8 cellular contexts compared by ENCODE assay signal in the genomic region with DNA sequence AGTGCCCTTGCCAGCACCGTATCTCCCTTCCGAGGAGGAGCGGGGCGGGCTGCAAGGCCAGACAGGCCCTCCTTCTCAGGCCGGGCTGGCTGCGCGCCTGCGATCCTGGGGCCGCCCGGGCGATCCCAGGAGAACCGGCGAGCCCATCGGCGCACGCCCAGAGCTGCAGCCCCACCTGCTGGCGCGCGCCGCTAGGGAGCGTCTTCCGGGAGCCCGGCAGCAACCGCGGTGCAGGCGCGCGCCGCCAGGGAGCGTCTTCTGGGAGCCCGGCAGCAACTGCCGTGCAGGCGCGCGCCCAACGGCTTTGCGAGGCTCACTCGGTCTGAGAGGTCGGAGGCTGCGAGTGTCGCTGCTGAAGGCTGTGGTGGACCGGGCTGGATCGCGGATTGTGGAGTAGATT.
A peak's percentile ranks its signal among the peaks of the same experiment; 100 is the strongest.
DNase-seq lines count a peak whose midpoint lies in the region; ATAC-seq and TF ChIP-seq lines count a peak whose summit lies in the region.
"Not testable (repeated sequence)": the region's sequence is repeated elsewhere in the genome, so short reads cannot be mapped to it uniquely, and the experiment has no call there.

No MANE protein-coding gene starts in this region.

- H4K20me1 ChIP-seq in DND-41 (ENCODE audit: insufficient read depth, low read length): not testable (repeated sequence)

- peak; percentile 95 for ATAC-seq in DND-41 (ENCODE audit: insufficient read depth, low read depth)
- ATAC-seq in GM21381 (IDR thresholded peaks at IDR 0.05; ENCODE audit: unreplicated experiment): peak; percentile 100
- ATAC-seq in HG03097 (IDR thresholded peaks at IDR 0.05; ENCODE audit: low FRiP score, unreplicated experiment): peak; percentile 100
- ATAC-seq in gastroesophageal sphincter: peak; percentile 97

- not testable (repeated sequence) for H2AFZ ChIP-seq in DND-41 (ENCODE audit: low read depth, low read length); parathyroid adenoma

- H3K9me3 ChIP-seq in DND-41 (ENCODE audit: insufficient read depth, low read length, severe bottlenecking); gastroesophageal sphincter; parathyroid adenoma (ENCODE audit: control insufficient read depth, low read length): not testable (repeated sequence)

- H3K4me3 ChIP-seq in DND-41 (ENCODE audit: low read depth in 1 of 2, low read length in 2 of 2); parathyroid adenoma (ENCODE audit: low read depth, low read length): not testable (repeated sequence)
- H3K4me3 ChIP-seq in gastroesophageal sphincter: peak overlapping the region in 1 of 2 donors; percentile 36

- not testable (repeated sequence) for TF ChIP-seq EP300 in gastroesophageal sphincter (IDR thresholded peaks at IDR 0.05)

- WGBS in gastroesophageal sphincter (ENCODE audit: low coverage in 1 of 2), 2 donors: no CpG with 5 or more reads among the region's 44 CpGs

- not testable (repeated sequence) for H3K9ac ChIP-seq in DND-41 (ENCODE audit: low read depth, low read length); parathyroid adenoma

- not testable (repeated sequence) for H3K4me1 ChIP-seq in DND-41 (ENCODE audit: insufficient read depth, low read length); gastroesophageal sphincter; parathyroid adenoma

- not testable (repeated sequence) for H3K27ac ChIP-seq in DND-41 (ENCODE audit: low read length); VCaP; gastroesophageal sphincter; parathyroid adenoma

- DNase-seq in DND-41 (peak; percentile 84), activated gamma-delta T cell treated with Interleukin-2 at 50 U/mL for 16 hours (peak; percentile 72)
- DNase-seq in stimulated activated CD8-positive, alpha-beta memory T cell treated with anti-CD3 and anti-CD28 coated beads, Interleukin-7, amount 100 ng/mL, for 24 hours (ENCODE audit: low read depth): peak; percentile 46

- H3K27me3 ChIP-seq in DND-41 (ENCODE audit: insufficient read depth, low read length, poor library complexity); gastroesophageal sphincter; parathyroid adenoma (ENCODE audit: control insufficient read depth, insufficient read depth, low read length): not testable (repeated sequence)

- TF ChIP-seq POLR2A in gastroesophageal sphincter (IDR thresholded peaks at IDR 0.05): not testable (repeated sequence)

- not testable (repeated sequence) for H3K36me3 ChIP-seq in DND-41 (ENCODE audit: insufficient read depth, low read length); gastroesophageal sphincter; parathyroid adenoma (ENCODE audit: control insufficient read depth, insufficient read depth, low read length)

- H3K79me2 ChIP-seq in DND-41 (ENCODE audit: insufficient read depth, low read length); parathyroid adenoma: not testable (repeated sequence)

- H3K4me2 ChIP-seq in DND-41 (ENCODE audit: insufficient read depth, low read length); parathyroid adenoma (ENCODE audit: low read length): not testable (repeated sequence)

- TF ChIP-seq CTCF in DND-41 (IDR thresholded peaks at IDR 0.05; ENCODE audit: borderline replicate concordance, extremely low read depth, low read length, poor library complexity, severe bottlenecking): peak; percentile 24
- peak; percentile 51 for TF ChIP-seq CTCF in VCaP (conservative IDR thresholded peaks at IDR 0.05)
- peak in 2 of 4 experiments; percentile 39 to 54 for TF ChIP-seq CTCF in gastroesophageal sphincter (IDR thresholded peaks at IDR 0.05)
- peak; percentile 32 for TF ChIP-seq CTCF in parathyroid adenoma (IDR thresholded peaks at IDR 0.05)
